ENCODE assay signal across 13 cellular contexts in the genomic region with DNA sequence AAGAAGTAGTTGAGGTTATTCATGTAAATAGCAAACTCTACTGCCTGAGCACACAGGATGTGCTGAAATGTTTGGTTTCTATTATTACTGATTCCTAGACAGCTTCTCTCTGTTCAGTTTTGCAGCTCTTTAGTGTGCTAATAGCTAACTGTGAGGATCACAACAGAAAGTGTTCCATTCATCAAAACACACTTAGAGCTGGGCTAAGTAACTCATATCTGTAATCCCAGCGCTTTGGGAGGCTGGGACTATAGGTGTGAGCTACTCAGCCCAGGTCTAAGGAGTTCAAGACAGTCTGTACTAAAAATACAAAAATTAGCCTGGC.
A peak's percentile ranks its signal among the peaks of the same experiment; 100 is the strongest.
DNase-seq lines count a peak whose midpoint lies in the region; ATAC-seq and TF ChIP-seq lines count a peak whose summit lies in the region.
"Had no signal": no experiment of that assay in that cellular context is flagged by ENCODE, and none has a peak within 500 bp of the region (broad histone marks: within the 10 kb centered on the region; RNA-seq: fewer than 3 reads in every experiment).

No MANE protein-coding gene starts in this region.

- H3K4me3 ChIP-seq in GM12865 (ENCODE audit: low read depth, low read length) (no peak overlapping the region), ascending aorta (peak overlapping the region in 1 of 2 donors; percentile 21), gastrocnemius medialis (no peak overlapping the region), esophagus squamous epithelium (no peak overlapping the region)

- TF ChIP-seq POLR2A in gastrocnemius medialis (IDR thresholded peaks at IDR 0.05) (no peak), esophagus squamous epithelium (IDR thresholded peaks at IDR 0.05) (no peak)

- no peaks in the 10 kb centered on the region for H3K9me3 ChIP-seq in ascending aorta
- no peaks in the 10 kb centered on the region for H3K9me3 ChIP-seq in gastrocnemius medialis
- no peaks in the 10 kb centered on the region for H3K9me3 ChIP-seq in esophagus squamous epithelium

- H3K4me1 ChIP-seq in ascending aorta: peaks cover 22 to 36% of the 10 kb centered on the region in 2 donors
- H3K4me1 ChIP-seq in gastrocnemius medialis: peaks cover 45 to 53% of the 10 kb centered on the region in 2 donors
- H3K4me1 ChIP-seq in esophagus squamous epithelium: peaks cover 0 to 5% (median 0%) of the 10 kb centered on the region in 3 donors

- H3K27ac ChIP-seq in ascending aorta: peak overlapping the region; percentile 84 to 89
- peak overlapping the region in 2 of 4 donors; percentile 3 to 11 for H3K27ac ChIP-seq in gastrocnemius medialis
- H3K27ac ChIP-seq in esophagus squamous epithelium: peak overlapping the region in 1 of 4 donors; percentile 53

- no peaks in the 10 kb centered on the region for H3K27me3 ChIP-seq in ascending aorta
- H3K27me3 ChIP-seq in gastrocnemius medialis: no peaks in the 10 kb centered on the region
- H3K27me3 ChIP-seq in esophagus squamous epithelium: no peaks in the 10 kb centered on the region

- H3K36me3 ChIP-seq in ascending aorta: no peaks in the 10 kb centered on the region
- no peaks in the 10 kb centered on the region for H3K36me3 ChIP-seq in gastrocnemius medialis
- H3K36me3 ChIP-seq in esophagus squamous epithelium: no peaks in the 10 kb centered on the region

- ATAC-seq in GM19397 (IDR thresholded peaks at IDR 0.05; ENCODE audit: unreplicated experiment): peak; percentile 70
- peak; percentile 85 for ATAC-seq in HG02938 (IDR thresholded peaks at IDR 0.05; ENCODE audit: unreplicated experiment)
- ATAC-seq in gastrocnemius medialis: no peak
- ATAC-seq: natural killer cell had no signal

- intact Hi-C loops in ascending aorta (cut with DNase I): no loop called here
- intact Hi-C loops in gastrocnemius medialis (cut with DNase I; ENCODE audit: low total_unique reads): no loop called here
- intact Hi-C loops in esophagus squamous epithelium (cut with DNase I): no loop called here

- in situ Hi-C loops in gastrocnemius medialis (cut with MboI; ENCODE audit: low sequenced_read_pairs in 4 of 4): no loop called here

- TF ChIP-seq CTCF in GM12865 (IDR thresholded peaks at IDR 0.05; ENCODE audit: insufficient read depth, low read depth, low read length, missing control alignments) (no peak), ascending aorta (IDR thresholded peaks at IDR 0.05) (no peak), gastrocnemius medialis (IDR thresholded peaks at IDR 0.05 in 4 of 5, conservative IDR thresholded peaks at IDR 0.05 in 1 of 5) (no peak), esophagus squamous epithelium (IDR thresholded peaks at IDR 0.05) (no peak)

- WGBS in esophagus squamous epithelium, 2 donors: 75 to 85% methylated on average over 1 of the region's 1 CpG

- DNase-seq in GM12865 (ENCODE audit: low read depth): peak; percentile 74
- no peak for DNase-seq in ascending aorta (ENCODE audit: low spot score in 2 of 2)
- DNase-seq in gastrocnemius medialis: no peak
- DNase-seq in esophagus squamous epithelium (lab: John Stamatoyannopoulos, UW): no peak
- DNase-seq in NCI-H1694 treated with DMSO at 0.1 percent for 48 hours (lab: John Stamatoyannopoulos, UW): no peak
- DNase-seq in 8988T: no peak
- DNase-seq: activated CD4-positive, alpha-beta T cell treated with anti-CD3 and anti-CD28 coated beads, Interleukin-2, amount 50 U/mL, for 48 hours; CD4-positive, CD25-positive, alpha-beta regulatory T cell; H7; natural killer cell; NCI-H1436 had no signal

Comparison
In these comparisons a context has a peak if more than half of its experiments do, and no peak if none do; other contexts are left out.
1. ATAC-seq: peak in GM19397 (single experiment) and HG02938 (single experiment); none in gastrocnemius medialis (0 of 2).